In the genomic region with DNA sequence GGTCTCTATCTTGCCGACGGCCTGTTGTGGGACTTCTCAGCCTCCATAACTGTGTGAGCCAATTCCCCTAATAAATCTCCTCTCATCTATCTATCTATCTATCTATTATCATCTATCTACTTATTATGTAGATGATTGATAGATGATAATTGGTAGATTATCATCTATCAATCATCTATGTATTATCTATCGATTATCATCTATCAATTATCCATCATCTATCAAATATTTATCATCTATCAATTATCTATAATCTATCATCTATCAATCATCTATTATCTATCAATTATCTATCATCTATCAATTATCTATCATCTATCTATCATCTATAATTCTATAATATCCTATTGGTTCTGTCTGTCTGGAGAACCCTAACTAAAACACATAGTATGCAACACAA, we compare ENCODE assay signal across 12 cellular contexts. TPM values are rescaled to one million over a fixed set of nuclear protein-coding genes. Genes with fewer than 3 reads are reported as not detected.
"Had no signal": no experiment of that assay in that cellular context is flagged by ENCODE, and none has a peak within 500 bp of the region (broad histone marks: within the 10 kb centered on the region; RNA-seq: fewer than 3 reads in every experiment).

No MANE protein-coding gene starts in this region.

- H3K36me3 ChIP-seq: HAP-1 had no signal

- H3K9ac ChIP-seq: GM23248 had no signal

- H3K4me1 ChIP-seq: HAP-1 had no signal

- H3K4me2 ChIP-seq: GM23338 had no signal

- H3K27ac ChIP-seq: GM23248 had no signal

- H3K9me3 ChIP-seq: HAP-1 had no signal

- H2AFZ ChIP-seq: GM23248, GM23338 had no signal

- H3K4me3 ChIP-seq: GM23248, GM23338, HAP-1 had no signal

- DNase-seq: GM23248, GOT3, H7, H9, HCEC 1CT, HFFc6 had no signal

- ATAC-seq: GM23338, HCT116 had no signal

- FAIRE-seq: H1, H54 had no signal

RNA-seq across cellular contexts. Expression of a gene that starts 33.5 kb away (rescaled TPM):
- total RNA-seq: GM23248, GM23338, H1, H4, H7, H9, HFFc6 had no signal
- polyA plus RNA-seq: GM23248, GM23338, H1 had no signal
